In genomic region chr2:54557601-54558187, GRCh38 we compare ENCODE assay signal across 1 cellular context.
A peak's percentile ranks its signal among the peaks of the same experiment; 100 is the strongest.
TF ChIP-seq lines count a peak whose summit lies in the region.

No MANE protein-coding gene starts in this region.

TF ChIP-seq in HepG2, 621 proteins besides CTCF, POLR2A, EP300 and RAD21 (continued from another document and continues in another):
- 0 out of 2 replicates have a peak, but pooled peaks have one; percentile 23 for TF ChIP-seq ZNF280D (CRISPR knock-in tag; IDR thresholded peaks at IDR 0.05)
- TF ChIP-seq SKIL (CRISPR knock-in tag; IDR thresholded peaks at IDR 0.05; ENCODE audit: borderline replicate concordance): no peak
- TF ChIP-seq ZNF281 (CRISPR knock-in tag; IDR thresholded peaks at IDR 0.05; ENCODE audit: borderline replicate concordance): no peak
- no peak for TF ChIP-seq PAWR (CRISPR knock-in tag; IDR thresholded peaks at IDR 0.05; ENCODE audit: borderline replicate concordance)
- TF ChIP-seq FOXK1 (CRISPR knock-in tag; IDR thresholded peaks at IDR 0.05; ENCODE audit: borderline replicate concordance, low read depth): peak; percentile 96
- no peak for TF ChIP-seq AKNA (CRISPR knock-in tag; IDR thresholded peaks at IDR 0.05; ENCODE audit: borderline replicate concordance)
- TF ChIP-seq POLR2AphosphoS2 (IDR thresholded peaks at IDR 0.05; ENCODE audit: low read depth, low read length): peak; percentile 11
- TF ChIP-seq ZFP91 (CRISPR knock-in tag; IDR thresholded peaks at IDR 0.05; ENCODE audit: borderline replicate concordance): peak; percentile 83
- no peak; the same call in 1 of the 2 replicates for TF ChIP-seq ZNF780A (CRISPR knock-in tag; IDR thresholded peaks at IDR 0.05)
- TF ChIP-seq NR2C2 (CRISPR knock-in tag; IDR thresholded peaks at IDR 0.05; ENCODE audit: borderline replicate concordance): peak; percentile 52
- no peak; the same call in 1 of the 2 replicates for TF ChIP-seq LBX2 (CRISPR knock-in tag; IDR thresholded peaks at IDR 0.05; ENCODE audit: borderline replicate concordance)
- TF ChIP-seq ZNF652 (CRISPR knock-in tag; IDR thresholded peaks at IDR 0.05; ENCODE audit: borderline replicate concordance, low read depth): no peak
- no peak for TF ChIP-seq CREM (IDR thresholded peaks at IDR 0.05)
- no peak for TF ChIP-seq CREM (CRISPR knock-in tag; IDR thresholded peaks at IDR 0.05)
- peak; percentile 55; the same call in 1 of the 2 replicates for TF ChIP-seq PPARG (CRISPR knock-in tag; conservative IDR thresholded peaks at IDR 0.05)
- no peak for TF ChIP-seq ZSCAN20 (CRISPR knock-in tag; IDR thresholded peaks at IDR 0.05; ENCODE audit: borderline replicate concordance)
- 0 out of 2 replicates have a peak, but pooled peaks have one; percentile 22 for TF ChIP-seq ZBTB33 (CRISPR knock-in tag; IDR thresholded peaks at IDR 0.05)
- no peak; the same call in none of the 2 replicates for TF ChIP-seq ZNF607 (CRISPR knock-in tag; IDR thresholded peaks at IDR 0.05; ENCODE audit: borderline replicate concordance)
- TF ChIP-seq ZNF629 (CRISPR knock-in tag; conservative IDR thresholded peaks at IDR 0.05): 0 out of 2 replicates have a peak, but pooled peaks have one; percentile 33
- TF ChIP-seq NAIF1 (CRISPR knock-in tag; IDR thresholded peaks at IDR 0.05; ENCODE audit: borderline replicate concordance): 0 out of 2 replicates have a peak, but pooled peaks have one; percentile 65
- TF ChIP-seq SATB2 (CRISPR knock-in tag; IDR thresholded peaks at IDR 0.05): no peak; the same call in 1 of the 2 replicates
- TF ChIP-seq GLI4 (CRISPR knock-in tag; IDR thresholded peaks at IDR 0.05; ENCODE audit: borderline replicate concordance): peak; percentile 90; the same call in 1 of the 2 replicates
- no peak for TF ChIP-seq XBP1 (CRISPR knock-in tag; IDR thresholded peaks at IDR 0.05)
- TF ChIP-seq SP1 (IDR thresholded peaks at IDR 0.05): no peak
- peak; percentile 26; the same call in 1 of the 2 replicates for TF ChIP-seq SP1 (CRISPR knock-in tag; IDR thresholded peaks at IDR 0.05)
- TF ChIP-seq E2F2 (CRISPR knock-in tag; IDR thresholded peaks at IDR 0.05; ENCODE audit: borderline replicate concordance): peak; percentile 60; the same call in 1 of the 2 replicates
- TF ChIP-seq ZBTB39 (CRISPR knock-in tag; IDR thresholded peaks at IDR 0.05): no peak
- TF ChIP-seq ZNF18 (CRISPR knock-in tag; IDR thresholded peaks at IDR 0.05; ENCODE audit: insufficient replicate concordance): peak; percentile 25
- peak; percentile 75; the same call in 1 of the 2 replicates for TF ChIP-seq ZBTB42 (CRISPR knock-in tag; IDR thresholded peaks at IDR 0.05)
- TF ChIP-seq ZSCAN12 (CRISPR knock-in tag; IDR thresholded peaks at IDR 0.05): 0 out of 2 replicates have a peak, but pooled peaks have one; percentile 79
